Comparison of ENCODE assay signal across 8 cellular contexts in the genomic region with DNA sequence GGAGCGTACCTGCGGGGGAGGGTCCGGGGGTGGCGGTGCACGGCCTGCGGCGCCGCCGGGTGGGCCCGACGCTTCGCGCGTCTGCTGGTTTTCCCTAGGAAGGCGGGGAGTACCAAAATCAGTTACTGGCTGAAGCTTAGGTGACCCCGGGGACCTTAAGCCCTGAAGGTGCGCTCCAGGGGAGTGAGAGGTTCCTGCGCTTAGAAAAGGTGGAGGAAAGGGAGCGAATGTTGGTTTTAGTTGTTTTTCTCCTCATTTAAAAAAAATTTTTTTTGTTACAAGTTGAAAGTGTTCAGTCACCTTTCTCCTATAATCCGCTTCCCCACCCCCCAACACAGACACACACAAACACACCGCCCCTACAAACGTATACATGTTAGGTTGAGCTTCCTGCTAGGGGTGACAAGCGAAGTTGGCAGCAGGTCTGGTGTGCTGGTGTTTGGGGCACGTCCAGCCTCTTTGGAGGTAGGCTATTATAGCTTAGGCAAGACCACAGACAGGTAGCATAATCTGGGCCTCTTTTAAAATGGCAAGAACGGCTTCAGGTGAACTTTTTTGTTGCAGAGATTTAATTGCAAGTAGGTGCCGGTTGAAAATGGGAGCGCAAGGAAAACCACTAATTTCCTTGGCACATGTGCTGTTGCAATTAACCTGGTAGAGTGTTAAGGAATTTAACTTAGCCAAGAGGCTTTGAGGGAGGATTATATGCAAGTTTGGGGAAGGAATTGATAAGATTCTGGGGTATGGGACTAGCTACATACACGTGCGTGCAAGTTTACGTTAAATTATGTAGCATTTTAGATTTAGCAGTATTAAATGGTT. TPM values are rescaled to one million over a fixed set of nuclear protein-coding genes. Genes with fewer than 3 reads are reported as not detected.
DNase-seq lines count a peak whose midpoint lies in the region; ATAC-seq and TF ChIP-seq lines count a peak whose summit lies in the region.

No MANE protein-coding gene starts in this region.

- peaks cover 25% of the 10 kb centered on the region for H3F3A ChIP-seq in smooth muscle cell (ENCODE audit: low read depth)

- peaks cover 52% of the 10 kb centered on the region for H3K4me1 Mint-ChIP-seq in activated naive CD8-positive, alpha-beta T cell treated with anti-CD3 and anti-CD28 coated beads, Interleukin-2, amount 50 U/mL, for 24 hours

- no peaks in the 10 kb centered on the region for H3K36me3 Mint-ChIP-seq in activated naive CD8-positive, alpha-beta T cell treated with anti-CD3 and anti-CD28 coated beads, Interleukin-2, amount 50 U/mL, for 24 hours (ENCODE audit: low read depth)

- H3K9me3 ChIP-seq in hepatocyte (ENCODE audit: low read depth) (no peaks in the 10 kb centered on the region), smooth muscle cell (replicated peaks; ENCODE audit: low read depth) (no peaks in the 10 kb centered on the region)

- H3K4me3 ChIP-seq in hepatocyte, result peak overlapping the region; percentile 84
- peak overlapping the region; percentile 97 for H3K4me3 ChIP-seq in smooth muscle cell

- POLR2A ChIA-PET in RWPE1 (lab: Yijun Ruan, JAX; ENCODE audit: low non-redundant PET), result no interaction called here

- in situ Hi-C loops in GM13977 (cut with MboI; ENCODE audit: low pct_unique_long_range_greater_than_20kb, low sequenced_read_pairs, unreplicated experiment), result no loop called here

- H3K27ac ChIP-seq in RWPE1 (peak overlapping the region; percentile 62), hepatocyte (peak overlapping the region; percentile 98), smooth muscle cell (ENCODE audit: low read depth) (peak overlapping the region; percentile 99)

- CTCF ChIA-PET in RWPE1 (lab: Yijun Ruan, JAX), result interaction anchor here (0.6 to 1.4 kb wide), 3 partner anchors 73 to 140 kb away, joined by 3 to 6 read pairs (median 3); no protein-coding TSS in a partner anchor

- ATAC-seq in HG03135 (IDR thresholded peaks at IDR 0.05; ENCODE audit: unreplicated experiment), result peak; percentile 6
- ATAC-seq in activated naive CD8-positive, alpha-beta T cell treated with anti-CD3 and anti-CD28 coated beads, Interleukin-2, amount 50 U/mL, for 24 hours, result no peak
- ATAC-seq in GM18505 (IDR thresholded peaks at IDR 0.05; ENCODE audit: unreplicated experiment), result no peak

- H3K4me2 ChIP-seq in hepatocyte, result peak overlapping the region; percentile 85
- peak overlapping the region; percentile 90 for H3K4me2 ChIP-seq in smooth muscle cell

- H4K20me1 ChIP-seq in hepatocyte (ENCODE audit: insufficient read depth, poor library complexity, severe bottlenecking), result peaks cover 22% of the 10 kb centered on the region
- H4K20me1 ChIP-seq in smooth muscle cell (ENCODE audit: low read depth), result peaks cover 56% of the 10 kb centered on the region

- no peaks in the 10 kb centered on the region for H3K9me3 Mint-ChIP-seq in activated naive CD8-positive, alpha-beta T cell treated with anti-CD3 and anti-CD28 coated beads, Interleukin-2, amount 50 U/mL, for 24 hours

- no peak overlapping the region for H3K4me3 Mint-ChIP-seq in activated naive CD8-positive, alpha-beta T cell treated with anti-CD3 and anti-CD28 coated beads, Interleukin-2, amount 50 U/mL, for 24 hours

- H3K4me1 ChIP-seq in hepatocyte (ENCODE audit: insufficient read depth), result peaks cover 53% of the 10 kb centered on the region
- H3K4me1 ChIP-seq in smooth muscle cell (ENCODE audit: low read depth), result peaks cover 69% of the 10 kb centered on the region

- no peak for TF ChIP-seq POLR2A in GM18505 (IDR thresholded peaks at IDR 0.05; ENCODE audit: borderline replicate concordance, extremely low read depth, insufficient read depth, insufficient read length)

- H3K27me3 Mint-ChIP-seq in activated naive CD8-positive, alpha-beta T cell treated with anti-CD3 and anti-CD28 coated beads, Interleukin-2, amount 50 U/mL, for 24 hours, result no peaks in the 10 kb centered on the region

- peak overlapping the region; percentile 88 for H3K9ac ChIP-seq in smooth muscle cell (ENCODE audit: low read depth)

- H3K27ac Mint-ChIP-seq in activated naive CD8-positive, alpha-beta T cell treated with anti-CD3 and anti-CD28 coated beads, Interleukin-2, amount 50 U/mL, for 24 hours, result peak overlapping the region; percentile 91

- TF ChIP-seq CTCF in GM13977 (IDR thresholded peaks at IDR 0.05; ENCODE audit: extremely low read depth, insufficient read depth, missing control alignments) (no peak), RWPE1 (conservative IDR thresholded peaks at IDR 0.05; ENCODE audit: low read depth) (no peak), hepatocyte (IDR thresholded peaks at IDR 0.05; ENCODE audit: poor library complexity) (no peak), smooth muscle cell (IDR thresholded peaks at IDR 0.05; ENCODE audit: borderline replicate concordance, insufficient read depth, poor library complexity, severe bottlenecking) (no peak)

- peak; percentile 31 for DNase-seq in GM13977 (ENCODE audit: low spot score)
- peak; percentile 37 for DNase-seq in RWPE1 (ENCODE audit: low spot score)
- peak; percentile 52 for DNase-seq in activated naive CD8-positive, alpha-beta T cell treated with anti-CD3 and anti-CD28 coated beads, Interleukin-2, amount 50 U/mL, for 24 hours
- peak; percentile 34 for DNase-seq in hepatocyte (ENCODE audit: low spot score)
- DNase-seq in smooth muscle cell (lab: John Stamatoyannopoulos, UW; ENCODE audit: unreplicated experiment), result no peak
- DNase-seq in cerebellar nuclear complex (lab: John Stamatoyannopoulos, UW), result no peak

- H3K36me3 ChIP-seq in hepatocyte (replicated peaks; ENCODE audit: insufficient read depth, low read depth) (no peaks in the 10 kb centered on the region), smooth muscle cell (ENCODE audit: low read depth) (no peaks in the 10 kb centered on the region)

- H3K9me2 ChIP-seq in hepatocyte (replicated peaks; ENCODE audit: insufficient read depth), result no peaks in the 10 kb centered on the region

- H3K27me3 ChIP-seq in hepatocyte (no peaks in the 10 kb centered on the region), smooth muscle cell (ENCODE audit: low read depth) (no peaks in the 10 kb centered on the region)

- 3% methylated on average over 30 of the region's 30 CpGs for WGBS in hepatocyte (ENCODE audit: low lambda C conversion rate, missing lambda C conversion rate)
- 4% methylated on average over 29 of the region's 30 CpGs for WGBS in smooth muscle cell (ENCODE audit: low lambda C conversion rate)

- H2AFZ ChIP-seq in hepatocyte, result peak overlapping the region; percentile 69
- H2AFZ ChIP-seq in smooth muscle cell (ENCODE audit: low read depth), result peak overlapping the region; percentile 73

- H3K79me2 ChIP-seq in hepatocyte (peaks cover 74% of the 10 kb centered on the region), smooth muscle cell (ENCODE audit: low read depth) (peaks cover 62% of the 10 kb centered on the region)

RNA-seq across cellular contexts. Expression of gene ADD3, which starts 0.9 kb away (rescaled TPM):
- total RNA-seq in hepatocyte (206 and 216 TPM in 2 replicates), smooth muscle cell (154 and 155 TPM in 2 replicates)
- polyA plus RNA-seq in hepatocyte (83.2 and 88.6 TPM in 2 replicates), smooth muscle cell (66.3 and 75.0 TPM in 2 replicates)

Comparison
In these comparisons a context has a peak if more than half of its experiments do, and no peak if none do; other contexts are left out.
1. DNase-seq: peak in GM13977 (single experiment), RWPE1 (single experiment), activated naive CD8-positive, alpha-beta T cell treated with anti-CD3 and anti-CD28 coated beads, Interleukin-2, amount 50 U/mL, for 24 hours (single experiment) and hepatocyte (single experiment); none in smooth muscle cell (single experiment) and cerebellar nuclear complex (0 of 2).
2. Peak in every context shown above with its lines, with median percentiles within 50 percentile points of each other: H3K27ac ChIP-seq.